8 cellular contexts compared by ENCODE assay signal in genomic region chr13:24670927-24671326, GRCh38. TPM values are rescaled to one million over a fixed set of nuclear protein-coding genes. Genes with fewer than 3 reads are reported as not detected.
A peak's percentile ranks its signal among the peaks of the same experiment; 100 is the strongest.
DNase-seq lines count a peak whose midpoint lies in the region; ATAC-seq and TF ChIP-seq lines count a peak whose summit lies in the region.

No MANE protein-coding gene starts in this region.

- H3K27me3 ChIP-seq in fibroblast of lung (ENCODE audit: control insufficient read depth, insufficient read depth, low read length) (no peaks in the 10 kb centered on the region), suprapubic skin (no peaks in the 10 kb centered on the region)

- ATAC-seq in GM19452 (IDR thresholded peaks at IDR 0.05; ENCODE audit: unreplicated experiment) (no peak), HG02973 (IDR thresholded peaks at IDR 0.05; ENCODE audit: unreplicated experiment) (no peak)

- H3K27ac ChIP-seq in fibroblast of lung (ENCODE audit: insufficient read depth, low read length) (no peak overlapping the region), suprapubic skin (no peak overlapping the region)

- peak; percentile 54 for DNase-seq in activated CD8-positive, alpha-beta memory T cell treated with anti-CD3 and anti-CD28 coated beads, Interleukin-2, amount 50 U/mL, for 48 hours
- no peak for DNase-seq in activated CD8-positive, alpha-beta memory T cell treated with anti-CD3 and anti-CD28 coated beads for 24 hours
- DNase-seq in NOMO-1 (lab: John Stamatoyannopoulos, UW; ENCODE audit: unreplicated experiment in 2 of 2) (peak; percentile 50 to 54), fibroblast of lung (ENCODE audit: low read depth in 2 of 2) (peak in 1 of 2 donors; percentile 20), suprapubic skin (ENCODE audit: low spot score in 2 of 2) (peak in 1 of 2 donors; percentile 44), posterior vena cava (ENCODE audit: low spot score) (no peak)

- intact Hi-C loops in posterior vena cava (cut with DNase I): no loop called here

- no peak overlapping the region for H3K9ac ChIP-seq in fibroblast of lung (ENCODE audit: insufficient read depth, low read length)

- no peaks in the 10 kb centered on the region for H4K20me1 ChIP-seq in fibroblast of lung (ENCODE audit: control insufficient read depth, extremely low read depth, insufficient read depth, low read length)

- peak overlapping the region; percentile 33 for H2AFZ ChIP-seq in fibroblast of lung (ENCODE audit: low read length)

- H3K79me2 ChIP-seq in fibroblast of lung (ENCODE audit: control insufficient read depth, insufficient read depth, low read length): no peaks in the 10 kb centered on the region

- H3K4me3 ChIP-seq in fibroblast of lung (replicated peaks in 1 of 4; ENCODE audit: control extremely low read depth in 1 of 4, insufficient read depth in 1 of 4, low read depth in 3 of 4, low read length in 4 of 4) (no peak overlapping the region), suprapubic skin (peak overlapping the region; percentile 0)

- H3K4me2 ChIP-seq in fibroblast of lung (ENCODE audit: extremely low read depth, insufficient read depth, low read length): peak overlapping the region; percentile 46

- peak in 1 of 2 donors; percentile 29 for TF ChIP-seq CTCF in fibroblast of lung (conservative IDR thresholded peaks at IDR 0.05 in 1 of 2, IDR thresholded peaks at IDR 0.05 in 1 of 2; ENCODE audit: low read depth in 1 of 2, low read length in 2 of 2)
- TF ChIP-seq CTCF in suprapubic skin (IDR thresholded peaks at IDR 0.05): no peak

- H3K4me1 ChIP-seq in fibroblast of lung (ENCODE audit: control insufficient read depth, extremely low read depth, insufficient read depth, low read length) (peaks cover 4% of the 10 kb centered on the region), suprapubic skin (peaks cover 10% of the 10 kb centered on the region)

- H3K36me3 ChIP-seq in fibroblast of lung (ENCODE audit: control insufficient read depth, insufficient read depth, low read length) (no peaks in the 10 kb centered on the region), suprapubic skin (no peaks in the 10 kb centered on the region)

- WGBS in suprapubic skin: 15% methylated on average over 7 of the region's 7 CpGs

- no peak for TF ChIP-seq POLR2A in suprapubic skin (IDR thresholded peaks at IDR 0.05)

- no peaks in the 10 kb centered on the region for H3K9me3 ChIP-seq in fibroblast of lung (ENCODE audit: control insufficient read depth, insufficient read depth, low read depth, low read length)
- no peaks in the 10 kb centered on the region for H3K9me3 ChIP-seq in suprapubic skin

- no peak for TF ChIP-seq EP300 in suprapubic skin (IDR thresholded peaks at IDR 0.05)

RNA-seq across cellular contexts. Expression of gene ATP12A, which starts 9.3 kb away (rescaled TPM):
- total RNA-seq in fibroblast of lung: not detected in 2 replicates
- polyA plus RNA-seq in fibroblast of lung: not detected in 2 replicates
- not detected in 2 replicates for polyA plus RNA-seq in fibroblast of lung (2012)
- polyA minus RNA-seq in fibroblast of lung (ENCODE audit: low replicate concordance): not detected in 2 replicates
- total RNA-seq in suprapubic skin: 10 to 100 TPM in 1 of 4 donors, 1 to 10 TPM in 2, under 1 TPM in 1; 0.24 to 21.6 (median 5.6) TPM
- not detected for total RNA-seq in posterior vena cava

Comparison
In these comparisons a context has a peak if more than half of its experiments do, and no peak if none do; other contexts are left out.
1. DNase-seq: peak in activated CD8-positive, alpha-beta memory T cell treated with anti-CD3 and anti-CD28 coated beads, Interleukin-2, amount 50 U/mL, for 48 hours (single experiment) and NOMO-1 (2 of 2); none in activated CD8-positive, alpha-beta memory T cell treated with anti-CD3 and anti-CD28 coated beads for 24 hours (single experiment) and posterior vena cava (single experiment).